21 cellular contexts compared by ENCODE assay signal in the genomic region with DNA sequence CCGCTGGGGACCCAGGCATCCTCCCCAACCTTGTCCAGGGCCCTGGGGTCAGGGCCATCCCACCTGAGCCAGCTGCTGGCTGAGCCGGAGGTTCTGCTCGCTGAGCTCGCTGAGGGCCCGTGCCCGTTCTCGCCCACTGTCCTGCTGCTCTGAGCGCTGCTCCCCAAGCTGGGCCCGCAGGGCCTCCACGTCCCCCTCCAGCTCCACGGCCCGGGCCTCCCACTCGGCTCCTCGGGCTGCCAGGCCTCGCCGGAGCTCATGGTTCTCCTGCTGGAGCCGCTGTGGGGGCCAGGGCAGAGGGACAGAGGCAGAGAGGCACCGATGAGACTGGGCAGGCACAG. TPM values are rescaled to one million over a fixed set of nuclear protein-coding genes. Genes with fewer than 3 reads are reported as not detected.
"Had no signal": no experiment of that assay in that cellular context is flagged by ENCODE, and none has a peak within 500 bp of the region (broad histone marks: within the 10 kb centered on the region; RNA-seq: fewer than 3 reads in every experiment).

No MANE protein-coding gene starts in this region.

- H3K9me3 ChIP-seq: heart left ventricle, left ventricle myocardium inferior, ovary, psoas muscle, tibial nerve had no signal

- H3K27ac ChIP-seq: heart left ventricle, left ventricle myocardium inferior, ovary, psoas muscle, tibial nerve had no signal

- H3K36me3 ChIP-seq: ovary had no signal

- DNase-seq: activated CD4-positive, CD25-positive, alpha-beta regulatory T cell; cortex of kidney; foreskin fibroblast; left ventricle myocardium inferior; naive B cell; nephron progenitor cell; ovary; psoas muscle; stimulated activated CD4-positive, alpha-beta T cell treated with anti-CD3 and anti-CD28 coated beads, Interleukin-1b, Interleukin-23, amount 100 ng/mL, for 48 hours had no signal

- H3K4me3 ChIP-seq: heart left ventricle, left ventricle myocardium inferior, ovary, psoas muscle, smooth muscle cell, tibial nerve had no signal

- H3K4me2 ChIP-seq: smooth muscle cell had no signal

RNA-seq across cellular contexts. Expression of a gene that starts 5.9 kb away (rescaled TPM):
- total RNA-seq: chondrocyte, heart left ventricle, lung microvascular endothelial cell, psoas muscle, temporal lobe, tibial nerve had no signal

RNA-seq across cellular contexts. Expression of a gene that starts 12.9 kb away (rescaled TPM):
- total RNA-seq: activated CD4-positive, alpha-beta T cell treated with anti-CD3 and anti-CD28 coated beads for 36 hours; activated CD8-positive, alpha-beta memory T cell treated with anti-CD3 and anti-CD28 coated beads, Interleukin-2, amount 10 ng/mL, durations not matched to agents 7 days and 5 days; activated CD8-positive, alpha-beta T cell treated with anti-CD3 and anti-CD28 coated beads, Interleukin-2, amount 10 ng/mL, durations not matched to agents 7 days and 5 days; activated T-helper 2 cell treated with anti-CD3 and anti-CD28 coated beads, Interferon-gamma antibody, Interleukin-2, Interleukin-4, amounts not matched to agents 10 μg/mL and 5 μg/mL and 100 μg/mL, durations not matched to agents 14 hours and 24 hours and 36 hours; esophagus mucosa; heart left ventricle; left ventricle myocardium inferior; lung microvascular endothelial cell; psoas muscle; tibial nerve; urinary bladder had no signal
- polyA plus RNA-seq: ovary, urinary bladder had no signal
